Comparison of ENCODE assay signal across 35 cellular contexts in genomic region chr6:101879782-101880181, GRCh38.
"Had no signal": no experiment of that assay in that cellular context is flagged by ENCODE, and none has a peak within 500 bp of the region (broad histone marks: within the 10 kb centered on the region; RNA-seq: fewer than 3 reads in every experiment).

No MANE protein-coding gene starts in this region.

- H3K27ac Mint-ChIP-seq: activated CD8-positive, alpha-beta T cell treated with anti-CD3 and anti-CD28 coated beads for 36 hours; activated naive CD8-positive, alpha-beta T cell; activated T-cell treated with anti-CD3 and anti-CD28 coated beads, Interleukin-2, amount 50 U/mL, for 72 hours; natural killer cell; neural progenitor cell; stimulated activated memory B cell treated with anti-CD40 and anti-IgM and Interleukin-4, amounts not matched to agents 10 μg/mL and 1 μg/mL and 100 μg/mL, for 72 hours; stimulated activated naive CD8-positive, alpha-beta T cell treated with anti-CD3 and anti-CD28 coated beads, Interleukin-15, amount 100 ng/mL, for 72 hours had no signal

- H3K9me3 Mint-ChIP-seq: stimulated activated memory B cell treated with anti-CD40 and anti-IgM and Interleukin-4, amounts not matched to agents 10 μg/mL and 1 μg/mL and 100 μg/mL, for 72 hours had no signal

- H3K27me3 Mint-ChIP-seq: activated CD8-positive, alpha-beta T cell treated with anti-CD3 and anti-CD28 coated beads for 36 hours; activated naive CD8-positive, alpha-beta T cell; stimulated activated memory B cell treated with anti-CD40 and anti-IgM and Interleukin-4, amounts not matched to agents 10 μg/mL and 1 μg/mL and 100 μg/mL, for 72 hours; stimulated activated naive CD8-positive, alpha-beta T cell treated with anti-CD3 and anti-CD28 coated beads, Interleukin-15, amount 100 ng/mL, for 72 hours had no signal

- DNase-seq: activated CD4-positive, alpha-beta T cell treated with anti-CD3 and anti-CD28 coated beads for 1 hour; activated CD4-positive, alpha-beta T cell treated with anti-CD3 and anti-CD28 coated beads, Interleukin-2, amount 50 U/mL, for 1 hour; activated CD8-positive, alpha-beta T cell treated with anti-CD3 and anti-CD28 coated beads for 36 hours; activated naive CD4-positive, alpha-beta T cell treated with Interleukin-2 at 50 U/mL for 16 hours; activated T-cell treated with anti-CD3 and anti-CD28 coated beads, Interleukin-2, amount 50 U/mL, for 72 hours; adrenal gland; aorta; body of pancreas; dermis blood vessel endothelial cell; effector CD4-positive, alpha-beta T cell; gastrocnemius medialis; islet precursor cell; left ventricle myocardium inferior; mesendoderm; natural killer cell; occipital lobe; psoas muscle; sigmoid colon; small intestine; stimulated activated CD4-positive, alpha-beta T cell treated with anti-CD3 and anti-CD28 coated beads, Interleukin-1b, Interleukin-23, amount 100 ng/mL, for 48 hours; stimulated activated CD4-positive, alpha-beta T cell treated with anti-CD3 and anti-CD28 coated beads, Interleukin-4, amount 100 ng/mL, for 4 hours; stimulated activated CD8-positive, alpha-beta memory T cell treated with anti-CD3 and anti-CD28 coated beads, Interleukin-4, amount 100 ng/mL, for 48 hours; stimulated activated naive CD8-positive, alpha-beta T cell treated with anti-CD3 and anti-CD28 coated beads, Interleukin-15, amount 100 ng/mL, for 72 hours; substantia nigra; T1000; thyroid gland; upper lobe of left lung had no signal

- H3K27me3 ChIP-seq: adrenal gland, body of pancreas, esophagus muscularis mucosa, gastrocnemius medialis, hepatocyte, neural progenitor cell, sigmoid colon, thyroid gland, upper lobe of left lung, vagina had no signal

- H3K4me2 ChIP-seq: neural progenitor cell had no signal

- H3K4me1 ChIP-seq: adrenal gland, body of pancreas, esophagus muscularis mucosa, gastrocnemius medialis, left ventricle myocardium inferior, parathyroid adenoma, psoas muscle, sigmoid colon, thyroid gland, upper lobe of left lung, vagina had no signal

- H3K79me2 ChIP-seq: hepatocyte, parathyroid adenoma had no signal

- H3K4me3 Mint-ChIP-seq: activated CD8-positive, alpha-beta T cell treated with anti-CD3 and anti-CD28 coated beads for 36 hours; activated naive CD8-positive, alpha-beta T cell; activated T-cell treated with anti-CD3 and anti-CD28 coated beads, Interleukin-2, amount 50 U/mL, for 72 hours; natural killer cell; neural progenitor cell; stimulated activated memory B cell treated with anti-CD40 and anti-IgM and Interleukin-4, amounts not matched to agents 10 μg/mL and 1 μg/mL and 100 μg/mL, for 72 hours; stimulated activated naive CD8-positive, alpha-beta T cell treated with anti-CD3 and anti-CD28 coated beads, Interleukin-15, amount 100 ng/mL, for 72 hours had no signal

- H3K36me3 ChIP-seq: adrenal gland, esophagus muscularis mucosa, gastrocnemius medialis, left ventricle myocardium inferior, neural progenitor cell, sigmoid colon, thyroid gland, upper lobe of left lung, vagina had no signal

- H3K9me3 ChIP-seq: adrenal gland, body of pancreas, esophagus muscularis mucosa, gastrocnemius medialis, left ventricle myocardium inferior, sigmoid colon, thyroid gland, upper lobe of left lung, vagina had no signal

- H3K4me1 Mint-ChIP-seq: natural killer cell; stimulated activated memory B cell treated with anti-CD40 and anti-IgM and Interleukin-4, amounts not matched to agents 10 μg/mL and 1 μg/mL and 100 μg/mL, for 72 hours; stimulated activated naive CD8-positive, alpha-beta T cell treated with anti-CD3 and anti-CD28 coated beads, Interleukin-15, amount 100 ng/mL, for 72 hours had no signal

- H3K4me3 ChIP-seq: adrenal gland, body of pancreas, esophagus muscularis mucosa, gastrocnemius medialis, hepatocyte, left ventricle myocardium inferior, lung, neural progenitor cell, psoas muscle, sigmoid colon, thyroid gland, upper lobe of left lung, vagina had no signal

- H2AFZ ChIP-seq: neural progenitor cell, parathyroid adenoma had no signal

- H3K36me3 Mint-ChIP-seq: activated naive CD8-positive, alpha-beta T cell; natural killer cell; neural progenitor cell; stimulated activated memory B cell treated with anti-CD40 and anti-IgM and Interleukin-4, amounts not matched to agents 10 μg/mL and 1 μg/mL and 100 μg/mL, for 72 hours had no signal

- H3K27ac ChIP-seq: adrenal gland, body of pancreas, esophagus muscularis mucosa, gastrocnemius medialis, hepatocyte, left ventricle myocardium inferior, neural progenitor cell, parathyroid adenoma, psoas muscle, sigmoid colon, thyroid gland, upper lobe of left lung, vagina had no signal

- ATAC-seq: activated CD8-positive, alpha-beta T cell treated with anti-CD3 and anti-CD28 coated beads for 36 hours; activated T-cell treated with anti-CD3 and anti-CD28 coated beads, Interleukin-2, amount 50 U/mL, for 72 hours; body of pancreas; gastrocnemius medialis; natural killer cell; psoas muscle; stimulated activated memory B cell treated with anti-CD40 and anti-IgM and Interleukin-4, amounts not matched to agents 10 μg/mL and 1 μg/mL and 100 μg/mL, for 72 hours; stimulated activated naive CD8-positive, alpha-beta T cell treated with anti-CD3 and anti-CD28 coated beads, Interleukin-15, amount 100 ng/mL, for 72 hours had no signal
